1 cellular context compared by ENCODE assay signal in the genomic region with DNA sequence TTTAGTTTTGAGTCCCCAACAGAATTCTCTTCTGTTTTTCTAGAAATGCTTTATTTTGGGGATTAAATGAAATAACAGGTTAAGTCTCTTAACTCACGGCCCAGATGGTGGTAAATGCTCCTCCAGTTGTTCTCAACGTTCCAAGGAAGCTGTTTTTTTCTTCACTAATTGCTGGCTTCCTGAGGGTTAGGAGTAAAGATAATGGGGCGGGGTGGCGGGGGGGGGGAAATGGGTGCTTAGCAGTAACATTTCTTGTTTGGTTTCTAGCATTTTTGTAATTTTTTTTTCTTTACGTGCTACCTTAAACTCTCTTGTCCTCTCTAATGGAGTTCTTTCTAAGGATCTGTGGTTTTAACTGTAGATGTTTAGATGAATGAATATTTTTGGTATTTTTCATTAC.
TF ChIP-seq lines count a peak whose summit lies in the region.

No MANE protein-coding gene starts in this region.

TF ChIP-seq in K562, 482 proteins besides CTCF, POLR2A, EP300 and RAD21:
- TF ChIP-seq, protein P1, sequence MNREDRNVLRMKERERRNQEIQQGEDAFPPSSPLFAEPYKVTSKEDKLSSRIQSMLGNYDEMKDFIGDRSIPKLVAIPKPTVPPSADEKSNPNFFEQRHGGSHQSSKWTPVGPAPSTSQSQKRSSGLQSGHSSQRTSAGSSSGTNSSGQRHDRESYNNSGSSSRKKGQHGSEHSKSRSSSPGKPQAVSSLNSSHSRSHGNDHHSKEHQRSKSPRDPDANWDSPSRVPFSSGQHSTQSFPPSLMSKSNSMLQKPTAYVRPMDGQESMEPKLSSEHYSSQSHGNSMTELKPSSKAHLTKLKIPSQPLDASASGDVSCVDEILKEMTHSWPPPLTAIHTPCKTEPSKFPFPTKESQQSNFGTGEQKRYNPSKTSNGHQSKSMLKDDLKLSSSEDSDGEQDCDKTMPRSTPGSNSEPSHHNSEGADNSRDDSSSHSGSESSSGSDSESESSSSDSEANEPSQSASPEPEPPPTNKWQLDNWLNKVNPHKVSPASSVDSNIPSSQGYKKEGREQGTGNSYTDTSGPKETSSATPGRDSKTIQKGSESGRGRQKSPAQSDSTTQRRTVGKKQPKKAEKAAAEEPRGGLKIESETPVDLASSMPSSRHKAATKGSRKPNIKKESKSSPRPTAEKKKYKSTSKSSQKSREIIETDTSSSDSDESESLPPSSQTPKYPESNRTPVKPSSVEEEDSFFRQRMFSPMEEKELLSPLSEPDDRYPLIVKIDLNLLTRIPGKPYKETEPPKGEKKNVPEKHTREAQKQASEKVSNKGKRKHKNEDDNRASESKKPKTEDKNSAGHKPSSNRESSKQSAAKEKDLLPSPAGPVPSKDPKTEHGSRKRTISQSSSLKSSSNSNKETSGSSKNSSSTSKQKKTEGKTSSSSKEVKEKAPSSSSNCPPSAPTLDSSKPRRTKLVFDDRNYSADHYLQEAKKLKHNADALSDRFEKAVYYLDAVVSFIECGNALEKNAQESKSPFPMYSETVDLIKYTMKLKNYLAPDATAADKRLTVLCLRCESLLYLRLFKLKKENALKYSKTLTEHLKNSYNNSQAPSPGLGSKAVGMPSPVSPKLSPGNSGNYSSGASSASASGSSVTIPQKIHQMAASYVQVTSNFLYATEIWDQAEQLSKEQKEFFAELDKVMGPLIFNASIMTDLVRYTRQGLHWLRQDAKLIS (CRISPR knock-in tag; IDR thresholded peaks at IDR 0.05) = 0 out of 2 replicates have a peak, but pooled peaks have one; percentile 5
- TF ChIP-seq ZNF384 (IDR thresholded peaks at IDR 0.05; ENCODE audit: low read depth, low read length) = peak; percentile 17; the same call in 1 of the 2 replicates
- TF ChIP-seq, protein P2, sequence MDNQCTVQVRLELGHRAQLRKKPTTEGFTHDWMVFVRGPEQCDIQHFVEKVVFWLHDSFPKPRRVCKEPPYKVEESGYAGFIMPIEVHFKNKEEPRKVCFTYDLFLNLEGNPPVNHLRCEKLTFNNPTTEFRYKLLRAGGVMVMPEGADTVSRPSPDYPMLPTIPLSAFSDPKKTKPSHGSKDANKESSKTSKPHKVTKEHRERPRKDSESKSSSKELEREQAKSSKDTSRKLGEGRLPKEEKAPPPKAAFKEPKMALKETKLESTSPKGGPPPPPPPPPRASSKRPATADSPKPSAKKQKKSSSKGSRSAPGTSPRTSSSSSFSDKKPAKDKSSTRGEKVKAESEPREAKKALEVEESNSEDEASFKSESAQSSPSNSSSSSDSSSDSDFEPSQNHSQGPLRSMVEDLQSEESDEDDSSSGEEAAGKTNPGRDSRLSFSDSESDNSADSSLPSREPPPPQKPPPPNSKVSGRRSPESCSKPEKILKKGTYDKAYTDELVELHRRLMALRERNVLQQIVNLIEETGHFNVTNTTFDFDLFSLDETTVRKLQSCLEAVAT (IDR thresholded peaks at IDR 0.05) = peak in 1 of 2 experiments; percentile 38; a peak in 1 of 4 replicates
- no peak for TF ChIP-seq NR2C2 (CRISPR knock-in tag; IDR thresholded peaks at IDR 0.05)
- TF ChIP-seq NR2C2 (tag; IDR thresholded peaks at IDR 0.05) = peak; percentile 32
- TF ChIP-seq, protein P3, sequence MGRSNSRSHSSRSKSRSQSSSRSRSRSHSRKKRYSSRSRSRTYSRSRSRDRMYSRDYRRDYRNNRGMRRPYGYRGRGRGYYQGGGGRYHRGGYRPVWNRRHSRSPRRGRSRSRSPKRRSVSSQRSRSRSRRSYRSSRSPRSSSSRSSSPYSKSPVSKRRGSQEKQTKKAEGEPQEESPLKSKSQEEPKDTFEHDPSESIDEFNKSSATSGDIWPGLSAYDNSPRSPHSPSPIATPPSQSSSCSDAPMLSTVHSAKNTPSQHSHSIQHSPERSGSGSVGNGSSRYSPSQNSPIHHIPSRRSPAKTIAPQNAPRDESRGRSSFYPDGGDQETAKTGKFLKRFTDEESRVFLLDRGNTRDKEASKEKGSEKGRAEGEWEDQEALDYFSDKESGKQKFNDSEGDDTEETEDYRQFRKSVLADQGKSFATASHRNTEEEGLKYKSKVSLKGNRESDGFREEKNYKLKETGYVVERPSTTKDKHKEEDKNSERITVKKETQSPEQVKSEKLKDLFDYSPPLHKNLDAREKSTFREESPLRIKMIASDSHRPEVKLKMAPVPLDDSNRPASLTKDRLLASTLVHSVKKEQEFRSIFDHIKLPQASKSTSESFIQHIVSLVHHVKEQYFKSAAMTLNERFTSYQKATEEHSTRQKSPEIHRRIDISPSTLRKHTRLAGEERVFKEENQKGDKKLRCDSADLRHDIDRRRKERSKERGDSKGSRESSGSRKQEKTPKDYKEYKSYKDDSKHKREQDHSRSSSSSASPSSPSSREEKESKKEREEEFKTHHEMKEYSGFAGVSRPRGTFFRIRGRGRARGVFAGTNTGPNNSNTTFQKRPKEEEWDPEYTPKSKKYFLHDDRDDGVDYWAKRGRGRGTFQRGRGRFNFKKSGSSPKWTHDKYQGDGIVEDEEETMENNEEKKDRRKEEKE (IDR thresholded peaks at IDR 0.05; ENCODE audit: borderline replicate concordance in 1 of 2, control insufficient read depth in 1 of 2, low read depth in 2 of 2, low read length in 1 of 2) = 0 out of 4 replicates have a peak, but pooled peaks of 1 of the 2 experiments have one; percentile 13
- no peak for TF ChIP-seq STAG1 (CRISPR knock-in tag; IDR thresholded peaks at IDR 0.05; ENCODE audit: borderline replicate concordance)
- TF ChIP-seq FOXJ2 (tag; IDR thresholded peaks at IDR 0.05) = no peak
- 0 out of 2 replicates have a peak, but pooled peaks have one; percentile 7 for TF ChIP-seq NFIC (IDR thresholded peaks at IDR 0.05)
- TF ChIP-seq, protein P4, sequence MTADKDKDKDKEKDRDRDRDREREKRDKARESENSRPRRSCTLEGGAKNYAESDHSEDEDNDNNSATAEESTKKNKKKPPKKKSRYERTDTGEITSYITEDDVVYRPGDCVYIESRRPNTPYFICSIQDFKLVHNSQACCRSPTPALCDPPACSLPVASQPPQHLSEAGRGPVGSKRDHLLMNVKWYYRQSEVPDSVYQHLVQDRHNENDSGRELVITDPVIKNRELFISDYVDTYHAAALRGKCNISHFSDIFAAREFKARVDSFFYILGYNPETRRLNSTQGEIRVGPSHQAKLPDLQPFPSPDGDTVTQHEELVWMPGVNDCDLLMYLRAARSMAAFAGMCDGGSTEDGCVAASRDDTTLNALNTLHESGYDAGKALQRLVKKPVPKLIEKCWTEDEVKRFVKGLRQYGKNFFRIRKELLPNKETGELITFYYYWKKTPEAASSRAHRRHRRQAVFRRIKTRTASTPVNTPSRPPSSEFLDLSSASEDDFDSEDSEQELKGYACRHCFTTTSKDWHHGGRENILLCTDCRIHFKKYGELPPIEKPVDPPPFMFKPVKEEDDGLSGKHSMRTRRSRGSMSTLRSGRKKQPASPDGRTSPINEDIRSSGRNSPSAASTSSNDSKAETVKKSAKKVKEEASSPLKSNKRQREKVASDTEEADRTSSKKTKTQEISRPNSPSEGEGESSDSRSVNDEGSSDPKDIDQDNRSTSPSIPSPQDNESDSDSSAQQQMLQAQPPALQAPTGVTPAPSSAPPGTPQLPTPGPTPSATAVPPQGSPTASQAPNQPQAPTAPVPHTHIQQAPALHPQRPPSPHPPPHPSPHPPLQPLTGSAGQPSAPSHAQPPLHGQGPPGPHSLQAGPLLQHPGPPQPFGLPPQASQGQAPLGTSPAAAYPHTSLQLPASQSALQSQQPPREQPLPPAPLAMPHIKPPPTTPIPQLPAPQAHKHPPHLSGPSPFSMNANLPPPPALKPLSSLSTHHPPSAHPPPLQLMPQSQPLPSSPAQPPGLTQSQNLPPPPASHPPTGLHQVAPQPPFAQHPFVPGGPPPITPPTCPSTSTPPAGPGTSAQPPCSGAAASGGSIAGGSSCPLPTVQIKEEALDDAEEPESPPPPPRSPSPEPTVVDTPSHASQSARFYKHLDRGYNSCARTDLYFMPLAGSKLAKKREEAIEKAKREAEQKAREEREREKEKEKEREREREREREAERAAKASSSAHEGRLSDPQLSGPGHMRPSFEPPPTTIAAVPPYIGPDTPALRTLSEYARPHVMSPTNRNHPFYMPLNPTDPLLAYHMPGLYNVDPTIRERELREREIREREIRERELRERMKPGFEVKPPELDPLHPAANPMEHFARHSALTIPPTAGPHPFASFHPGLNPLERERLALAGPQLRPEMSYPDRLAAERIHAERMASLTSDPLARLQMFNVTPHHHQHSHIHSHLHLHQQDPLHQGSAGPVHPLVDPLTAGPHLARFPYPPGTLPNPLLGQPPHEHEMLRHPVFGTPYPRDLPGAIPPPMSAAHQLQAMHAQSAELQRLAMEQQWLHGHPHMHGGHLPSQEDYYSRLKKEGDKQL (CRISPR knock-in tag; IDR thresholded peaks at IDR 0.05; ENCODE audit: borderline replicate concordance) = no peak
- no peak for TF ChIP-seq MBD2 (IDR thresholded peaks at IDR 0.05; ENCODE audit: borderline replicate concordance, low read depth)
- TF ChIP-seq, protein P5, sequence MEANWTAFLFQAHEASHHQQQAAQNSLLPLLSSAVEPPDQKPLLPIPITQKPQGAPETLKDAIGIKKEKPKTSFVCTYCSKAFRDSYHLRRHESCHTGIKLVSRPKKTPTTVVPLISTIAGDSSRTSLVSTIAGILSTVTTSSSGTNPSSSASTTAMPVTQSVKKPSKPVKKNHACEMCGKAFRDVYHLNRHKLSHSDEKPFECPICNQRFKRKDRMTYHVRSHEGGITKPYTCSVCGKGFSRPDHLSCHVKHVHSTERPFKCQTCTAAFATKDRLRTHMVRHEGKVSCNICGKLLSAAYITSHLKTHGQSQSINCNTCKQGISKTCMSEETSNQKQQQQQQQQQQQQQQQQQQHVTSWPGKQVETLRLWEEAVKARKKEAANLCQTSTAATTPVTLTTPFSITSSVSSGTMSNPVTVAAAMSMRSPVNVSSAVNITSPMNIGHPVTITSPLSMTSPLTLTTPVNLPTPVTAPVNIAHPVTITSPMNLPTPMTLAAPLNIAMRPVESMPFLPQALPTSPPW (CRISPR knock-in tag; IDR thresholded peaks at IDR 0.05) = peak; percentile 96
- no peak for TF ChIP-seq TRIM28 (IDR thresholded peaks at IDR 0.05)
- TF ChIP-seq TAL1 (IDR thresholded peaks at IDR 0.05) = peak; percentile 8; the same call in 1 of the 2 replicates
- TF ChIP-seq NBN (IDR thresholded peaks at IDR 0.05; ENCODE audit: low read depth) = 0 out of 2 replicates have a peak, but pooled peaks have one; percentile 15
- no peak for TF ChIP-seq DNMT1 (IDR thresholded peaks at IDR 0.05)
- peak; percentile 47; the same call in 1 of the 2 replicates for TF ChIP-seq GTF2E2 (tag; IDR thresholded peaks at IDR 0.05)
- TF ChIP-seq, protein P6, sequence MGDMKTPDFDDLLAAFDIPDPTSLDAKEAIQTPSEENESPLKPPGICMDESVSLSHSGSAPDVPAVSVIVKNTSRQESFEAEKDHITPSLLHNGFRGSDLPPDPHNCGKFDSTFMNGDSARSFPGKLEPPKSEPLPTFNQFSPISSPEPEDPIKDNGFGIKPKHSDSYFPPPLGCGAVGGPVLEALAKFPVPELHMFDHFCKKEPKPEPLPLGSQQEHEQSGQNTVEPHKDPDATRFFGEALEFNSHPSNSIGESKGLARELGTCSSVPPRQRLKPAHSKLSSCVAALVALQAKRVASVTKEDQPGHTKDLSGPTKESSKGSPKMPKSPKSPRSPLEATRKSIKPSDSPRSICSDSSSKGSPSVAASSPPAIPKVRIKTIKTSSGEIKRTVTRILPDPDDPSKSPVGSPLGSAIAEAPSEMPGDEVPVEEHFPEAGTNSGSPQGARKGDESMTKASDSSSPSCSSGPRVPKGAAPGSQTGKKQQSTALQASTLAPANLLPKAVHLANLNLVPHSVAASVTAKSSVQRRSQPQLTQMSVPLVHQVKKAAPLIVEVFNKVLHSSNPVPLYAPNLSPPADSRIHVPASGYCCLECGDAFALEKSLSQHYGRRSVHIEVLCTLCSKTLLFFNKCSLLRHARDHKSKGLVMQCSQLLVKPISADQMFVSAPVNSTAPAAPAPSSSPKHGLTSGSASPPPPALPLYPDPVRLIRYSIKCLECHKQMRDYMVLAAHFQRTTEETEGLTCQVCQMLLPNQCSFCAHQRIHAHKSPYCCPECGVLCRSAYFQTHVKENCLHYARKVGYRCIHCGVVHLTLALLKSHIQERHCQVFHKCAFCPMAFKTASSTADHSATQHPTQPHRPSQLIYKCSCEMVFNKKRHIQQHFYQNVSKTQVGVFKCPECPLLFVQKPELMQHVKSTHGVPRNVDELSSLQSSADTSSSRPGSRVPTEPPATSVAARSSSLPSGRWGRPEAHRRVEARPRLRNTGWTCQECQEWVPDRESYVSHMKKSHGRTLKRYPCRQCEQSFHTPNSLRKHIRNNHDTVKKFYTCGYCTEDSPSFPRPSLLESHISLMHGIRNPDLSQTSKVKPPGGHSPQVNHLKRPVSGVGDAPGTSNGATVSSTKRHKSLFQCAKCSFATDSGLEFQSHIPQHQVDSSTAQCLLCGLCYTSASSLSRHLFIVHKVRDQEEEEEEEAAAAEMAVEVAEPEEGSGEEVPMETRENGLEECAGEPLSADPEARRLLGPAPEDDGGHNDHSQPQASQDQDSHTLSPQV (IDR thresholded peaks at IDR 0.05) = no peak
- TF ChIP-seq HOXB6 (CRISPR knock-in tag; IDR thresholded peaks at IDR 0.05; ENCODE audit: borderline replicate concordance) = no peak
- TF ChIP-seq ZSCAN32 (CRISPR knock-in tag; IDR thresholded peaks at IDR 0.05) = no peak
- no peak for TF ChIP-seq MEF2A (IDR thresholded peaks at IDR 0.05; ENCODE audit: control insufficient read depth, low read depth, low read length)
- TF ChIP-seq ZNF146 (CRISPR knock-in tag; IDR thresholded peaks at IDR 0.05; ENCODE audit: unreplicated experiment) = no peak
- TF ChIP-seq SRSF9 (IDR thresholded peaks at IDR 0.05; ENCODE audit: borderline replicate concordance, low read depth, low read length) = no peak
- no peak for TF ChIP-seq TARDBP (IDR thresholded peaks at IDR 0.05)
- TF ChIP-seq, protein P7, sequence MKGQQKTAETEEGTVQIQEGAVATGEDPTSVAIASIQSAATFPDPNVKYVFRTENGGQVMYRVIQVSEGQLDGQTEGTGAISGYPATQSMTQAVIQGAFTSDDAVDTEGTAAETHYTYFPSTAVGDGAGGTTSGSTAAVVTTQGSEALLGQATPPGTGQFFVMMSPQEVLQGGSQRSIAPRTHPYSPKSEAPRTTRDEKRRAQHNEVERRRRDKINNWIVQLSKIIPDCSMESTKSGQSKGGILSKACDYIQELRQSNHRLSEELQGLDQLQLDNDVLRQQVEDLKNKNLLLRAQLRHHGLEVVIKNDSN (CRISPR knock-in tag; IDR thresholded peaks at IDR 0.05) = no peak
- TF ChIP-seq, protein P8, sequence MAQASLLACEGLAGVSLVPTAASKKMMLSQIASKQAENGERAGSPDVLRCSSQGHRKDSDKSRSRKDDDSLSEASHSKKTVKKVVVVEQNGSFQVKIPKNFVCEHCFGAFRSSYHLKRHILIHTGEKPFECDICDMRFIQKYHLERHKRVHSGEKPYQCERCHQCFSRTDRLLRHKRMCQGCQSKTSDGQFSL (CRISPR knock-in tag; IDR thresholded peaks at IDR 0.05) = no peak
- TF ChIP-seq, protein P8 (tag; IDR thresholded peaks at IDR 0.05) = peak in 1 of 2 experiments; percentile 57; a peak in 1 of 4 replicates
- no peak for TF ChIP-seq FOXK2 (conservative IDR thresholded peaks at IDR 0.05 in 1 of 2, IDR thresholded peaks at IDR 0.05 in 1 of 2; ENCODE audit: low read depth in 2 of 2)
- TF ChIP-seq TEAD1 (CRISPR knock-in tag; IDR thresholded peaks at IDR 0.05) = no peak
- no peak for TF ChIP-seq MYC (IDR thresholded peaks at IDR 0.05; ENCODE audit: low read depth, low read length)
- no peak for TF ChIP-seq MYC (CRISPR knock-in tag; IDR thresholded peaks at IDR 0.05; ENCODE audit: borderline replicate concordance, low read depth)
- TF ChIP-seq HMG20B (CRISPR knock-in tag; IDR thresholded peaks at IDR 0.05) = no peak
- TF ChIP-seq CTBP1 (IDR thresholded peaks at IDR 0.05; ENCODE audit: borderline replicate concordance) = 0 out of 2 replicates have a peak, but pooled peaks have one; percentile 4
